Comparison of ENCODE assay signal across 8 cellular contexts in the genomic region with DNA sequence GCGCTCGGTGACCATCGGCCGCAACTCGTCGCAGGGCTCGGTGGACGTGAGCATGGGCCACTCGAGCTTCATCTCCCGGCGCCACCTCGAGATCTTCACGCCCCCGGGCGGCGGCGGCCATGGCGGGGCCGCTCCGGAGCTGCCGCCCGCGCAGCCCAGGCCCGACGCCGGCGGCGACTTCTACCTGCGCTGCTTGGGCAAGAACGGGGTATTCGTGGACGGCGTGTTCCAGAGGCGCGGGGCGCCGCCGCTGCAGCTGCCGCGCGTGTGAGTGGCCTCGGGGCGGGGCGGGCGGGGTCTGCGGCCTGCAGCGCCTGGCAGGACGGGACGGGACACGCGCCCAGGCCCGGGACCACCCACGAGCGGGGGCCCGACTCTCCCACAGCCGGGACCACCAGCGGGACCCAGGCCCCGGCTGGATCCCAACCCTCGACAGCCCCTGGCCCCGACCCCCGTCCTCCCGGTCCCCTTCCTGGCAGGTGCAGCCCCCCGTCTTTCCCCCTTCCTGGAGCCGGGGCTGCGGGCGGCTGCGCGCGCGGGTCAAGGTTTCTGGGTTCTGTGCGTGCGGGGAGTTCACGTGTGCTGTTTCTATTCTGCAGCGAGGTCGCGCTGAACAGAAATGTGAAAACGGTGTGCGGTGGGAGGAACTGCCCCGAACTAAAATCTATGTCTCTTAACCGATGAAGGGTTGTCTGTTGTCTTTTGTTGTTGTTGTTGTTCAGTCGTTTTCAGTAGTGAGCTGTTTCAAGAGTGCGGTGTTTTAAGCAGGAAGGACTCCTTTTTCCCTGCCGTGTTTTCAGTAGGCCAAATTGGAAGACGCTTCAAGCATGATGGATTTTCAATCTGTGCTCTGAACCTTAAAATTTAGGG. TPM values are rescaled to one million over a fixed set of nuclear protein-coding genes. Genes with fewer than 3 reads are reported as not detected.
DNase-seq lines count a peak whose midpoint lies in the region; TF ChIP-seq lines count a peak whose summit lies in the region.

No MANE protein-coding gene starts in this region.

- H3K9me3 ChIP-seq in HUES64 (ENCODE audit: insufficient read depth, low read depth, low read length): no peaks in the 10 kb centered on the region
- no peaks in the 10 kb centered on the region for H3K9me3 ChIP-seq in mononuclear cell (ENCODE audit: low read depth, low read length)
- no peaks in the 10 kb centered on the region for H3K9me3 ChIP-seq in suprapubic skin

- H3K4me3 ChIP-seq in HUES64 (ENCODE audit: low read length) (peak overlapping the region; percentile 72), mononuclear cell (ENCODE audit: low read length) (peak overlapping the region; percentile 60), suprapubic skin (peak overlapping the region; percentile 78)

- H3K4me1 ChIP-seq in HUES64 (ENCODE audit: insufficient read depth, low read length): no peaks in the 10 kb centered on the region
- H3K4me1 ChIP-seq in mononuclear cell (ENCODE audit: insufficient read depth, low read length): peaks cover 46% of the 10 kb centered on the region
- peaks cover 42% of the 10 kb centered on the region for H3K4me1 ChIP-seq in suprapubic skin

- TF ChIP-seq CTCF in suprapubic skin (IDR thresholded peaks at IDR 0.05): no peak

- TF ChIP-seq EP300 in suprapubic skin (IDR thresholded peaks at IDR 0.05): no peak

- peak; percentile 66 for DNase-seq in DMS53 (lab: John Stamatoyannopoulos, UW)
- no peak for DNase-seq in DMS53 treated with DMSO at 0.1 percent for 48 hours (lab: John Stamatoyannopoulos, UW; ENCODE audit: unreplicated experiment)
- DNase-seq in activated CD4-positive, alpha-beta T cell treated with anti-CD3 and anti-CD28 coated beads for 48 hours: peak; percentile 49
- peak; percentile 32 for DNase-seq in effector CD8-positive, alpha-beta T cell (lab: John Stamatoyannopoulos, UW)
- peak in 1 of 2 donors; percentile 78 for DNase-seq in suprapubic skin (ENCODE audit: low spot score in 2 of 2)
- DNase-seq in NCI-H128 (lab: John Stamatoyannopoulos, UW; ENCODE audit: unreplicated experiment): no peak

- H3K27me3 ChIP-seq in HUES64 (ENCODE audit: insufficient read depth, low read length) (no peaks in the 10 kb centered on the region), mononuclear cell (ENCODE audit: insufficient read depth, low read length) (no peaks in the 10 kb centered on the region), suprapubic skin (no peaks in the 10 kb centered on the region)

- peak overlapping the region; percentile 71 for H3K9ac ChIP-seq in HUES64 (ENCODE audit: low read depth, low read length)

- WGBS in HUES64: under 1% methylated on average over 84 of the region's 84 CpGs
- under 1% methylated on average over 12 of the region's 84 CpGs for whole genome bisulfite sequencing in suprapubic skin

- H3K36me3 ChIP-seq in HUES64 (ENCODE audit: insufficient read depth, low read length) (no peaks in the 10 kb centered on the region), suprapubic skin (no peaks in the 10 kb centered on the region)

- H3K27ac ChIP-seq in HUES64 (ENCODE audit: low read depth, low read length): no peak overlapping the region
- H3K27ac ChIP-seq in suprapubic skin: peak overlapping the region; percentile 85

- TF ChIP-seq POLR2A in suprapubic skin (IDR thresholded peaks at IDR 0.05): no peak

RNA-seq across cellular contexts. Expression of a gene that starts 0.7 kb away (rescaled TPM):
- 37.5 TPM for polyA plus RNA-seq in HUES64 (2013, experiment 1 of 2)
- polyA plus RNA-seq in HUES64 (2013, experiment 2 of 2): 48.9 TPM
- total RNA-seq in mononuclear cell (16.1 TPM), suprapubic skin (10 to 100 TPM; 62.7 to 94.5 (median 78.4) TPM)

Comparison
In these comparisons a context has a peak if more than half of its experiments do, and no peak if none do; other contexts are left out.
1. DNase-seq: peak in DMS53 (single experiment), activated CD4-positive, alpha-beta T cell treated with anti-CD3 and anti-CD28 coated beads for 48 hours (single experiment) and effector CD8-positive, alpha-beta T cell (single experiment); none in DMS53 treated with DMSO at 0.1 percent for 48 hours (single experiment) and NCI-H128 (single experiment).
2. Peak in every context shown above with its lines, with median percentiles within 50 percentile points of each other: H3K4me3 ChIP-seq.